Comparison of ENCODE assay signal across 1 cellular context in the genomic region with DNA sequence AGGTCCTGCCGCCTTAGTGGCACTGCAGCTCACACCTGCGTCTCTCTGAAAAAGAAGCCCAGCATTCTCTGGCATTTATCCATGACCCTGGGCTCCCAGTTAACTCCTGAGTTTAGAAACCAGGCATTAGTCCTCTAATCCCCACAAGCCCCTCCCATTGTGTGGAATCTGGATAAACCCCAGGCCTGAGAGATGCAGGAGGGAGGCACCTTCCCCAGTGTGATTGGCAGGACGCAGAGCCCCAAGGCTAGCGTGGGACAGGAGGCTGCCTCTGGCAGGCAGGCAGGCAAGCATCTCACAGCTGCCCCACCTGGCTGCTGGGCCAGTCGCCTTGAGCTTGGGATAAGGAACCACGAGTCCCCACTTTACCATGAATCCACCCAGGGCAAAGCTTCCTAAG.
TF ChIP-seq lines count a peak whose summit lies in the region.

No MANE protein-coding gene starts in this region.

TF ChIP-seq in WTC11, 78 proteins besides CTCF, POLR2A, EP300 and RAD21 (continued from another document):
- TF ChIP-seq, protein P1, sequence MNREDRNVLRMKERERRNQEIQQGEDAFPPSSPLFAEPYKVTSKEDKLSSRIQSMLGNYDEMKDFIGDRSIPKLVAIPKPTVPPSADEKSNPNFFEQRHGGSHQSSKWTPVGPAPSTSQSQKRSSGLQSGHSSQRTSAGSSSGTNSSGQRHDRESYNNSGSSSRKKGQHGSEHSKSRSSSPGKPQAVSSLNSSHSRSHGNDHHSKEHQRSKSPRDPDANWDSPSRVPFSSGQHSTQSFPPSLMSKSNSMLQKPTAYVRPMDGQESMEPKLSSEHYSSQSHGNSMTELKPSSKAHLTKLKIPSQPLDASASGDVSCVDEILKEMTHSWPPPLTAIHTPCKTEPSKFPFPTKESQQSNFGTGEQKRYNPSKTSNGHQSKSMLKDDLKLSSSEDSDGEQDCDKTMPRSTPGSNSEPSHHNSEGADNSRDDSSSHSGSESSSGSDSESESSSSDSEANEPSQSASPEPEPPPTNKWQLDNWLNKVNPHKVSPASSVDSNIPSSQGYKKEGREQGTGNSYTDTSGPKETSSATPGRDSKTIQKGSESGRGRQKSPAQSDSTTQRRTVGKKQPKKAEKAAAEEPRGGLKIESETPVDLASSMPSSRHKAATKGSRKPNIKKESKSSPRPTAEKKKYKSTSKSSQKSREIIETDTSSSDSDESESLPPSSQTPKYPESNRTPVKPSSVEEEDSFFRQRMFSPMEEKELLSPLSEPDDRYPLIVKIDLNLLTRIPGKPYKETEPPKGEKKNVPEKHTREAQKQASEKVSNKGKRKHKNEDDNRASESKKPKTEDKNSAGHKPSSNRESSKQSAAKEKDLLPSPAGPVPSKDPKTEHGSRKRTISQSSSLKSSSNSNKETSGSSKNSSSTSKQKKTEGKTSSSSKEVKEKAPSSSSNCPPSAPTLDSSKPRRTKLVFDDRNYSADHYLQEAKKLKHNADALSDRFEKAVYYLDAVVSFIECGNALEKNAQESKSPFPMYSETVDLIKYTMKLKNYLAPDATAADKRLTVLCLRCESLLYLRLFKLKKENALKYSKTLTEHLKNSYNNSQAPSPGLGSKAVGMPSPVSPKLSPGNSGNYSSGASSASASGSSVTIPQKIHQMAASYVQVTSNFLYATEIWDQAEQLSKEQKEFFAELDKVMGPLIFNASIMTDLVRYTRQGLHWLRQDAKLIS (CRISPR knock-in tag; IDR thresholded peaks at IDR 0.05; ENCODE audit: borderline replicate concordance): no peak
TF ChIP-seq in WTC11: peak in this region for 3.
